Comparison of ENCODE assay signal across 8 cellular contexts in the genomic region with DNA sequence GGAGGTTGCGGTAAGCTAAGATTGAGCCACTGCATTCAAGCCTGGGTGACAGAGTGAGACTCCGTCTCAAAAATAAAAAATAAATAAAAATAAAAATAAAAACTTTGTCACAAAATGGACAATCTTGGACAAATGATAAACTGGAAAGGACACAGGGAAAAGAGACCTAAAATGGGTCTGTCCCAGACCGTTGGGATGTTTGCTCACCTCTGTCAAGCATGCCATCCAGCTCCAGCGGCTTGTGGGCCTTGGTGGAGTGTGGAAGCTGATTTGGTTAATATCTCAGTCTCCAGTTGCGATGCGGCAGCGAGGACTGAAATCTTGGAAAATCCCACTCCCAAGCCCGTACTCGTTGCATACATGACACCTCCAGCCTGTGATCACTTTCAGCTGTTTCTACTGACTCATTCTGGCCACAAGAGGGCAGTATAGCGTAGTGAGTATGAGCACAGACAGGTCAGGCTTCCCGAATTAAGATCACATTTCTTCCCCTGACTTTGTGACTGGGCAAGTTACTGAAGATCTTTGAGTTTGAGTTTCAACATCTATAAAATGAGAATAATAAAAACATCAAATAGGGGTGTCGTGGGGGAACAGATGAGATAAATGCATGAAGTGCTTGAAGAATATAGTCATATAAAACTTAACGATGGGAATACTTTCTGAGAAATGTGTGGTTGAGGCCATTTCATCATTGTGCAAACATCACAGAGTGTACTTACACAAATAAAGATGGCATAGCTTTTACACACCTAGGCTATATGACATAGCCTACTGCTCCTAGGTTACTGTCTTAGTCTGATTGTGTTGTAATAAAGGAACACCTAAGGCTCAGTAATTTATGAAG. TPM values are rescaled to one million over a fixed set of nuclear protein-coding genes. Genes with fewer than 3 reads are reported as not detected.
DNase-seq lines count a peak whose midpoint lies in the region; ATAC-seq and TF ChIP-seq lines count a peak whose summit lies in the region.

No MANE protein-coding gene starts in this region.

- no peak overlapping the region for H3K27ac Mint-ChIP-seq in activated T-helper 17 cell treated with anti-CD3 and anti-CD28 coated beads, Interleukin-2, amount 50 U/mL, for 72 hours

- no peaks in the 10 kb centered on the region for H3K4me1 Mint-ChIP-seq in activated T-helper 17 cell treated with anti-CD3 and anti-CD28 coated beads, Interleukin-2, amount 50 U/mL, for 72 hours

- no peak overlapping the region for H3K27ac ChIP-seq in tibial artery

- H3K27me3 Mint-ChIP-seq in activated T-helper 17 cell treated with anti-CD3 and anti-CD28 coated beads, Interleukin-2, amount 50 U/mL, for 72 hours, result no peaks in the 10 kb centered on the region

- no peak overlapping the region for H3K4me3 Mint-ChIP-seq in activated T-helper 17 cell treated with anti-CD3 and anti-CD28 coated beads, Interleukin-2, amount 50 U/mL, for 72 hours

- no peaks in the 10 kb centered on the region for H3K36me3 ChIP-seq in tibial artery

- H3K9me3 ChIP-seq in tibial artery, result no peaks in the 10 kb centered on the region

- intact Hi-C loops in tibial artery (cut with DNase I; ENCODE audit: low total_unique reads), result no loop called here

- no peak overlapping the region for H3K4me3 ChIP-seq in tibial artery

- H3K36me3 Mint-ChIP-seq in activated T-helper 17 cell treated with anti-CD3 and anti-CD28 coated beads, Interleukin-2, amount 50 U/mL, for 72 hours (ENCODE audit: low read depth), result no peaks in the 10 kb centered on the region

- ATAC-seq in GM21723 (IDR thresholded peaks at IDR 0.05; ENCODE audit: unreplicated experiment), result peak; percentile 89
- ATAC-seq in activated T-helper 17 cell treated with anti-CD3 and anti-CD28 coated beads, Interleukin-2, amount 50 U/mL, for 72 hours (replicated peaks), result peak; percentile 83

- H3K4me1 ChIP-seq in tibial artery, result peaks cover 0 to 2% (median 0%) of the 10 kb centered on the region in 4 donors

- peak; percentile 67 to 82 for TF ChIP-seq CTCF in tibial artery (IDR thresholded peaks at IDR 0.05)

- no peaks in the 10 kb centered on the region for H3K27me3 ChIP-seq in tibial artery

- DNase-seq in Daoy (ENCODE audit: low read depth), result peak; percentile 69
- peak; percentile 68 to 84 for DNase-seq in Kasumi-1 (lab: John Stamatoyannopoulos, UW)
- peak; percentile 83 for DNase-seq in RPMI8226
- peak; percentile 75 for DNase-seq in fibroblast of the conjunctiva (ENCODE audit: low read depth)
- DNase-seq in non-pigmented ciliary epithelial cell (ENCODE audit: low read depth), result peak; percentile 57
- peak in 1 of 2 donors; percentile 76 for DNase-seq in tibial artery

- no peaks in the 10 kb centered on the region for H3K9me3 Mint-ChIP-seq in activated T-helper 17 cell treated with anti-CD3 and anti-CD28 coated beads, Interleukin-2, amount 50 U/mL, for 72 hours

RNA-seq across cellular contexts. Expression of a gene that starts 19.6 kb away (rescaled TPM):
- not detected in 2 replicates for total RNA-seq in Daoy (2014; rRNA removed; shearing (Covaris generic))
- total RNA-seq in activated T-helper 17 cell treated with anti-CD3 and anti-CD28 coated beads, Interleukin-2, amount 50 U/mL, for 72 hours, result not detected

RNA-seq across cellular contexts. Expression of a gene that starts 41.3 kb away (rescaled TPM):
- 1,348 and 1,404 TPM in 2 replicates for total RNA-seq in Daoy (2014; rRNA removed; shearing (Covaris generic))
- 1,000 to 10,000 TPM; 2,603 to 2,924 TPM for total RNA-seq in activated T-helper 17 cell treated with anti-CD3 and anti-CD28 coated beads, Interleukin-2, amount 50 U/mL, for 72 hours
